Comparison of ENCODE assay signal across 29 cellular contexts in genomic region chr1:33714421-33714820, GRCh38.
"Had no signal": no experiment of that assay in that cellular context is flagged by ENCODE, and none has a peak within 500 bp of the region (broad histone marks: within the 10 kb centered on the region; RNA-seq: fewer than 3 reads in every experiment).

No MANE protein-coding gene starts in this region.

- H3K4me3 Mint-ChIP-seq: naive B cell; naive thymus-derived CD8-positive, alpha-beta T cell; natural killer cell treated with Interleukin-12 subunit alpha and Interleukin-12 subunit beta and Interleukin-15 and Interleukin-18, amount 100 ng/mL, for 72 hours; nephron progenitor cell; neural crest cell; stimulated activated effector memory CD8-positive, alpha-beta T cell treated with anti-CD3 and anti-CD28 coated beads, Interleukin-12 subunit alpha, Interleukin-12 subunit beta, amount 100 ng/mL, for 72 hours; stimulated activated naive B cell treated with anti-CD40 and anti-IgM and Interleukin-4, amounts not matched to agents 10 μg/mL and 1 μg/mL and 100 μg/mL, for 72 hours; stimulated activated naive CD8-positive, alpha-beta T cell treated with anti-CD3 and anti-CD28 coated beads, Interleukin-15, Interleukin-2, amounts not matched to agents 100 ng/mL and 50 ng/mL, for 24 hours had no signal

- H3K9ac ChIP-seq: parathyroid adenoma had no signal

- H3K4me3 ChIP-seq: right lobe of liver, sigmoid colon, stomach, thoracic aorta, thyroid gland, tibial nerve, upper lobe of left lung, vagina had no signal

- H3K9me3 ChIP-seq: right lobe of liver, sigmoid colon, stomach, thoracic aorta, thyroid gland, tibial nerve, upper lobe of left lung, vagina had no signal

- H3K4me1 ChIP-seq: parathyroid adenoma, right lobe of liver, sigmoid colon, stomach, thyroid gland, tibial nerve, upper lobe of left lung, vagina had no signal

- H3K4me1 Mint-ChIP-seq: naive B cell; naive thymus-derived CD8-positive, alpha-beta T cell; nephron progenitor cell; stimulated activated effector memory CD8-positive, alpha-beta T cell treated with anti-CD3 and anti-CD28 coated beads, Interleukin-12 subunit alpha, Interleukin-12 subunit beta, amount 100 ng/mL, for 72 hours; stimulated activated naive B cell treated with anti-CD40 and anti-IgM and Interleukin-4, amounts not matched to agents 10 μg/mL and 1 μg/mL and 100 μg/mL, for 72 hours had no signal

- FAIRE-seq: small intestine, urothelium cell line had no signal

- H3K36me3 Mint-ChIP-seq: naive B cell; naive thymus-derived CD8-positive, alpha-beta T cell; natural killer cell treated with Interleukin-12 subunit alpha and Interleukin-12 subunit beta and Interleukin-15 and Interleukin-18, amount 100 ng/mL, for 72 hours; stimulated activated effector memory CD8-positive, alpha-beta T cell treated with anti-CD3 and anti-CD28 coated beads, Interleukin-12 subunit alpha, Interleukin-12 subunit beta, amount 100 ng/mL, for 72 hours; stimulated activated naive B cell treated with anti-CD40 and anti-IgM and Interleukin-4, amounts not matched to agents 10 μg/mL and 1 μg/mL and 100 μg/mL, for 72 hours had no signal

- H3K27ac ChIP-seq: parathyroid adenoma, right lobe of liver, sigmoid colon, stomach, thoracic aorta, thyroid gland, tibial nerve, upper lobe of left lung, vagina had no signal

- H3K27me3 ChIP-seq: right lobe of liver, thyroid gland, tibial nerve, upper lobe of left lung, vagina had no signal

- H3K9me3 Mint-ChIP-seq: naive B cell; naive thymus-derived CD8-positive, alpha-beta T cell; natural killer cell treated with Interleukin-12 subunit alpha and Interleukin-12 subunit beta and Interleukin-15 and Interleukin-18, amount 100 ng/mL, for 72 hours; nephron progenitor cell; neural crest cell; stimulated activated effector memory CD8-positive, alpha-beta T cell treated with anti-CD3 and anti-CD28 coated beads, Interleukin-12 subunit alpha, Interleukin-12 subunit beta, amount 100 ng/mL, for 72 hours; stimulated activated naive B cell treated with anti-CD40 and anti-IgM and Interleukin-4, amounts not matched to agents 10 μg/mL and 1 μg/mL and 100 μg/mL, for 72 hours; stimulated activated naive CD8-positive, alpha-beta T cell treated with anti-CD3 and anti-CD28 coated beads, Interleukin-15, Interleukin-2, amounts not matched to agents 100 ng/mL and 50 ng/mL, for 24 hours had no signal

- H3K36me3 ChIP-seq: right lobe of liver, sigmoid colon, stomach, thoracic aorta, thyroid gland, tibial nerve, upper lobe of left lung, vagina had no signal

- H3K27ac Mint-ChIP-seq: naive B cell; naive thymus-derived CD8-positive, alpha-beta T cell; natural killer cell treated with Interleukin-12 subunit alpha and Interleukin-12 subunit beta and Interleukin-15 and Interleukin-18, amount 100 ng/mL, for 72 hours; nephron progenitor cell; progenitor cell of endocrine pancreas; stimulated activated effector memory CD8-positive, alpha-beta T cell treated with anti-CD3 and anti-CD28 coated beads, Interleukin-12 subunit alpha, Interleukin-12 subunit beta, amount 100 ng/mL, for 72 hours; stimulated activated naive B cell treated with anti-CD40 and anti-IgM and Interleukin-4, amounts not matched to agents 10 μg/mL and 1 μg/mL and 100 μg/mL, for 72 hours; stimulated activated naive CD8-positive, alpha-beta T cell treated with anti-CD3 and anti-CD28 coated beads, Interleukin-15, Interleukin-2, amounts not matched to agents 100 ng/mL and 50 ng/mL, for 24 hours had no signal

- H3K79me2 ChIP-seq: parathyroid adenoma had no signal

- ATAC-seq: naive thymus-derived CD8-positive, alpha-beta T cell; right cardiac atrium; right lobe of liver; stimulated activated effector memory CD8-positive, alpha-beta T cell treated with anti-CD3 and anti-CD28 coated beads, Interleukin-12 subunit alpha, Interleukin-12 subunit beta, amount 100 ng/mL, for 72 hours; stimulated activated naive B cell treated with anti-CD40 and anti-IgM and Interleukin-4, amounts not matched to agents 10 μg/mL and 1 μg/mL and 100 μg/mL, for 72 hours had no signal

- DNase-seq: naive B cell; naive thymus-derived CD8-positive, alpha-beta T cell; nephron progenitor cell; occipital lobe; posterior cingulate gyrus; retina; right cardiac atrium; right lobe of liver; sigmoid colon; small intestine; stimulated activated CD4-positive, alpha-beta T cell treated with anti-CD3 and anti-CD28 coated beads, Interleukin-15, amount 100 ng/mL, for 24 hours; stimulated activated CD4-positive, alpha-beta T cell treated with anti-CD3 and anti-CD28 coated beads, Interleukin-2, amount 100 ng/mL, for 24 hours; stimulated activated CD4-positive, alpha-beta T cell treated with anti-CD3 and anti-CD28 coated beads, Interleukin-2, amount 100 ng/mL, for 48 hours; stimulated activated CD4-positive, alpha-beta T cell treated with anti-CD3 and anti-CD28 coated beads, Interleukin-4, amount 100 ng/mL, for 24 hours; stimulated activated naive B cell treated with anti-CD40 and anti-IgM and Interleukin-4, amounts not matched to agents 10 μg/mL and 1 μg/mL and 100 μg/mL, for 72 hours; stimulated activated naive CD4-positive, alpha-beta T cell treated with Interleukin-2 at 50 U/mL for 16 hours; stomach; thyroid gland had no signal

- H2AFZ ChIP-seq: parathyroid adenoma had no signal
